In the genomic region with DNA sequence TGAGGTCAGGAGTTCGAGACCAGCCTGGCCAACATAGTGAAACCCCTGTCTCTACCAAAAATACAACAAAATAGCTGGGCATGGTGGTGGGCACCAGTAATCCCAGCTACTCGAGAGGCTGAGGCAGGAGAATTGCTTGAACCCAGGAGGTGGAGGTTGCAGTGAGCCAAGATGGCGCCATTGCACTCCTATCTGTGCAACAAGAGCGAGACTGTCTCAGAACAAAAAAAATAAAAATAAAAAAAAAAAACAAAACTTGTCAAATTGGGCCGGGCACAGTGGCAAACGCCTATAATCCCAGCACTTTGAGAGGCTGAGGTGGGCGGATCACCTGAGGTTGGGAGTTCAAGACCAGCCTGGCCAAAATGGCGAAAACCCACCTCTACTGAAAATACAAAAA, we compare ENCODE assay signal across 2 cellular contexts. TPM values are rescaled to one million over a fixed set of nuclear protein-coding genes. Genes with fewer than 3 reads are reported as not detected.
DNase-seq lines count a peak whose midpoint lies in the region; TF ChIP-seq lines count a peak whose summit lies in the region.
"Not testable (repeated sequence)": the region's sequence is repeated elsewhere in the genome, so short reads cannot be mapped to it uniquely, and the experiment has no call there.

No MANE protein-coding gene starts in this region.

- H3K27me3 Mint-ChIP-seq in HFFc6 (ENCODE audit: insufficient read depth): not testable (repeated sequence)

- POLR2A ChIA-PET in HEK293 (lab: Yijun Ruan, JAX): interaction anchor here (0.9 kb wide), 1 partner anchor 13 kb away, joined by 4 read pairs; the partner anchor contains the start of gene C21orf58

- not testable (repeated sequence) for H3K27ac ChIP-seq in HEK293 (ENCODE audit: extremely low read depth, low read depth, low read length)

- not testable (repeated sequence) for DNase-seq in HFFc6

- H3K4me1 Mint-ChIP-seq in HFFc6 (ENCODE audit: low read depth): not testable (repeated sequence)

- H3K36me3 ChIP-seq in HEK293 (ENCODE audit: control insufficient read depth in 2 of 2, insufficient read depth in 1 of 2, low read length in 2 of 2): peaks cover 62 to 79% of the 10 kb centered on the region in 2 experiments

- CTCF ChIA-PET in HEK293 (lab: Yijun Ruan, JAX): interaction anchor here (1.7 kb wide), 1 partner anchor 15 kb away, joined by 4 read pairs; a partner anchor contains a TSS

- H3K36me3 Mint-ChIP-seq in HFFc6 (ENCODE audit: low read depth): peaks cover 11% of the 10 kb centered on the region; the same call in 1 of the 2 replicates

- H3K9me3 Mint-ChIP-seq in HFFc6: not testable (repeated sequence)

- H3K27ac Mint-ChIP-seq in HFFc6: not testable (repeated sequence)

- not testable (repeated sequence) for H3K9me3 ChIP-seq in HEK293 (ENCODE audit: control insufficient read depth, insufficient read depth, low read depth, low read length)

- not testable (repeated sequence) for H3K4me3 ChIP-seq in HEK293 (ENCODE audit: low read depth, low read length)

- not testable (repeated sequence) for TF ChIP-seq CTCF in HEK293 (tag by site-specific recombination; IDR thresholded peaks at IDR 0.05)
- peak; percentile 8; the same call in 1 of the 2 replicates for TF ChIP-seq CTCF in HFFc6 (IDR thresholded peaks at IDR 0.05)

- not testable (repeated sequence) for H3K4me1 ChIP-seq in HEK293 (ENCODE audit: control insufficient read depth, insufficient read depth, low read length)

- not testable (repeated sequence) for H3K4me3 Mint-ChIP-seq in HFFc6

TF ChIP-seq in HEK293, 187 proteins besides CTCF, POLR2A, EP300 and RAD21:
- TF ChIP-seq ZNF362 (tag by site-specific recombination; IDR thresholded peaks at IDR 0.05) (peak; percentile 69; the same call in 1 of the 2 replicates), ZFP3 (tag by site-specific recombination; IDR thresholded peaks at IDR 0.05; ENCODE audit: low read depth) (peak; percentile 58)

RNA-seq across cellular contexts. Expression of gene C21orf58, which starts 13.4 kb away (rescaled TPM):
- 1 to 10 TPM; 5.2 to 7.7 (median 7.1) TPM for total RNA-seq in HFFc6 (2021; fragmentation: NEBNext Ultra II Directional; extraction: Animal tissue kit (Norgen Biotek cat#: 25700))

RNA-seq across cellular contexts. Expression of gene PCNT, which starts 13.7 kb away (rescaled TPM):
- total RNA-seq in HFFc6 (2021; fragmentation: NEBNext Ultra II Directional; extraction: Animal tissue kit (Norgen Biotek cat#: 25700)): 10 to 100 TPM; 23.2 to 26.9 (median 25.5) TPM

RNA-seq across cellular contexts. Expression of gene YBEY, which starts 24.1 kb away (rescaled TPM):
- 10 to 100 TPM; 12.5 to 16.0 (median 15.5) TPM for total RNA-seq in HFFc6 (2021; fragmentation: NEBNext Ultra II Directional; extraction: Animal tissue kit (Norgen Biotek cat#: 25700))

RNA-seq across cellular contexts. Expression of gene MCM3AP, which starts 24.8 kb away (rescaled TPM):
- total RNA-seq in HFFc6 (2021; fragmentation: NEBNext Ultra II Directional; extraction: Animal tissue kit (Norgen Biotek cat#: 25700)): 10 to 100 TPM; 85.7 to 91.8 (median 86.9) TPM
